ENCODE assay signal across 1 cellular context in genomic region chr6:34237722-34238506, GRCh38.
TF ChIP-seq lines count a peak whose summit lies in the region.

No MANE protein-coding gene starts in this region.

TF ChIP-seq in A549, 52 proteins besides CTCF, POLR2A, EP300 and RAD21 (continued from another document):
- TF ChIP-seq PHF8 (IDR thresholded peaks at IDR 0.05; ENCODE audit: borderline replicate concordance, low read depth) (no peak), RARB (CRISPR knock-in tag; IDR thresholded peaks at IDR 0.05) (no peak), TFCP2L1 (CRISPR knock-in tag; IDR thresholded peaks at IDR 0.05) (no peak), SREBF2 (IDR thresholded peaks at IDR 0.05) (no peak), HDAC2 (IDR thresholded peaks at IDR 0.05) (no peak), PBX3 (IDR thresholded peaks at IDR 0.05) (no peak), FOSL2 (IDR thresholded peaks at IDR 0.05) (no peak), FOSL2 (CRISPR knock-in tag; IDR thresholded peaks at IDR 0.05) (no peak), BCL3 (IDR thresholded peaks at IDR 0.05) (no peak), POLR2AphosphoS2 (conservative IDR thresholded peaks at IDR 0.05; ENCODE audit: low read length) (no peak), EHF (CRISPR knock-in tag; IDR thresholded peaks at IDR 0.05) (no peak), RCOR1 (IDR thresholded peaks at IDR 0.05; ENCODE audit: low read depth, low read length) (no peak), ZFP36 (IDR thresholded peaks at IDR 0.05; ENCODE audit: borderline replicate concordance, partially characterized antibody) (no peak), NPAS2 (CRISPR knock-in tag; IDR thresholded peaks at IDR 0.05; ENCODE audit: borderline replicate concordance) (no peak), HOXB13 (CRISPR knock-in tag; IDR thresholded peaks at IDR 0.05; ENCODE audit: low read depth) (0 out of 2 replicates have a peak, but pooled peaks have one; percentile 58), CEBPB (IDR thresholded peaks at IDR 0.05) (no peak), NFE2L2 (conservative IDR thresholded peaks at IDR 0.05; ENCODE audit: low read length) (no peak), ZC3H11A (IDR thresholded peaks at IDR 0.05) (no peak), REST (IDR thresholded peaks at IDR 0.05) (no peak), ESRRA (IDR thresholded peaks at IDR 0.05; ENCODE audit: borderline replicate concordance, low read length) (no peak), E2F6 (IDR thresholded peaks at IDR 0.05; ENCODE audit: borderline replicate concordance, low read depth) (peak; percentile 95), SMC3 (IDR thresholded peaks at IDR 0.05) (no peak), GATA3 (IDR thresholded peaks at IDR 0.05; ENCODE audit: borderline replicate concordance) (no peak), FOSB (CRISPR knock-in tag; IDR thresholded peaks at IDR 0.05) (no peak), MAFK (IDR thresholded peaks at IDR 0.05; ENCODE audit: partially characterized antibody) (no peak), CHD4 (IDR thresholded peaks at IDR 0.05; ENCODE audit: borderline replicate concordance) (no peak), JUN (IDR thresholded peaks at IDR 0.05) (no peak; a peak in 1 of 5 replicates), HOXB5 (CRISPR knock-in tag; IDR thresholded peaks at IDR 0.05) (peak; percentile 61; the same call in 1 of the 2 replicates), FOXS1 (CRISPR knock-in tag; IDR thresholded peaks at IDR 0.05) (peak; percentile 25; the same call in 1 of the 2 replicates), TP53 (CRISPR knock-in tag; IDR thresholded peaks at IDR 0.05) (no peak), RFX5 (IDR thresholded peaks at IDR 0.05) (no peak), RNF2 (IDR thresholded peaks at IDR 0.05; ENCODE audit: borderline replicate concordance, low read depth) (no peak), HES2 (IDR thresholded peaks at IDR 0.05) (no peak), CBX2 (IDR thresholded peaks at IDR 0.05; ENCODE audit: borderline replicate concordance, low read depth) (no peak), HOXA7 (CRISPR knock-in tag; IDR thresholded peaks at IDR 0.05) (no peak), MYC (IDR thresholded peaks at IDR 0.05; ENCODE audit: borderline replicate concordance, low read length) (peak; percentile 95), HEYL (CRISPR knock-in tag; IDR thresholded peaks at IDR 0.05) (no peak), ZSCAN20 (CRISPR knock-in tag; IDR thresholded peaks at IDR 0.05) (no peak), KDM5A (IDR thresholded peaks at IDR 0.05) (no peak), EHMT2 (IDR thresholded peaks at IDR 0.05; ENCODE audit: low read depth) (no peak), KDM1A (IDR thresholded peaks at IDR 0.05; ENCODE audit: low read depth) (no peak), MAZ (IDR thresholded peaks at IDR 0.05; ENCODE audit: borderline replicate concordance, low read depth, low read length) (no peak), ELK1 (IDR thresholded peaks at IDR 0.05; ENCODE audit: low read depth, low read length) (no peak)
- TF ChIP-seq, protein P1, sequence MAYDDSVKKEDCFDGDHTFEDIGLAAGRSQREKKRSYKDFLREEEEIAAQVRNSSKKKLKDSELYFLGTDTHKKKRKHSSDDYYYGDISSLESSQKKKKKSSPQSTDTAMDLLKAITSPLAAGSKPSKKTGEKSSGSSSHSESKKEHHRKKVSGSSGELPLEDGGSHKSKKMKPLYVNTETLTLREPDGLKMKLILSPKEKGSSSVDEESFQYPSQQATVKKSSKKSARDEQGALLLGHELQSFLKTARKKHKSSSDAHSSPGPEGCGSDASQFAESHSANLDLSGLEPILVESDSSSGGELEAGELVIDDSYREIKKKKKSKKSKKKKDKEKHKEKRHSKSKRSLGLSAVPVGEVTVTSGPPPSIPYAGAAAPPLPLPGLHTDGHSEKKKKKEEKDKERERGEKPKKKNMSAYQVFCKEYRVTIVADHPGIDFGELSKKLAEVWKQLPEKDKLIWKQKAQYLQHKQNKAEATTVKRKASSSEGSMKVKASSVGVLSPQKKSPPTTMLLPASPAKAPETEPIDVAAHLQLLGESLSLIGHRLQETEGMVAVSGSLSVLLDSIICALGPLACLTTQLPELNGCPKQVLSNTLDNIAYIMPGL (CRISPR knock-in tag; IDR thresholded peaks at IDR 0.05; ENCODE audit: borderline replicate concordance) = peak; percentile 36; the same call in 1 of the 2 replicates
- TF ChIP-seq, protein P2, sequence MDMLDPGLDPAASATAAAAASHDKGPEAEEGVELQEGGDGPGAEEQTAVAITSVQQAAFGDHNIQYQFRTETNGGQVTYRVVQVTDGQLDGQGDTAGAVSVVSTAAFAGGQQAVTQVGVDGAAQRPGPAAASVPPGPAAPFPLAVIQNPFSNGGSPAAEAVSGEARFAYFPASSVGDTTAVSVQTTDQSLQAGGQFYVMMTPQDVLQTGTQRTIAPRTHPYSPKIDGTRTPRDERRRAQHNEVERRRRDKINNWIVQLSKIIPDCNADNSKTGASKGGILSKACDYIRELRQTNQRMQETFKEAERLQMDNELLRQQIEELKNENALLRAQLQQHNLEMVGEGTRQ (IDR thresholded peaks at IDR 0.05) = no peak
